In the genomic region with DNA sequence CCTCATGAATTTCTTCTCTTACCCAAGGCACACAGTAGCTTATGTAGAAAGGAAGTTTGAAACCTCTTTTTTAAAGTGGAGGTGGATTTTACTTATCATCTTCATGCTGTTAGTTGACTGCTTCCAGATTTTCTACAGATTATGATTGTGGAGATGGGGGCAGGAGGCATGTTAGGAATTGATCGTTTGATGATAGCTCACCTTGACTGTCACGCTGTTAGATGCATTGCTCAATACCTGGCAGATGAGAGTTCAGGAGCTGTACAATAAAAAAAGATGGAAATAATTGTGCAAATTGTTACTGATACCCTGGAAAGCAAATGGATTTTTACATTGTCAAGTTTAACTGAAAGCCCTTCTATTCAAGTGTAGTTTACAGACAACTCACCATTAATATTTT, we compare ENCODE assay signal across 5 cellular contexts.
"Had no signal": no experiment of that assay in that cellular context is flagged by ENCODE, and none has a peak within 500 bp of the region (broad histone marks: within the 10 kb centered on the region; RNA-seq: fewer than 3 reads in every experiment).

No MANE protein-coding gene starts in this region.

- DNase-seq: GM23248, H9, HCEC 1CT, KG1 had no signal

- H3K27ac ChIP-seq: GM23248 had no signal

- ATAC-seq: K562 had no signal

- H3K9me3 Mint-ChIP-seq: H9 had no signal

- H2AFZ ChIP-seq: GM23248 had no signal

- H3K4me3 Mint-ChIP-seq: H9 had no signal

- H3K4me3 ChIP-seq: GM23248, K562 had no signal
